Comparison of ENCODE assay signal across 24 cellular contexts in the genomic region with DNA sequence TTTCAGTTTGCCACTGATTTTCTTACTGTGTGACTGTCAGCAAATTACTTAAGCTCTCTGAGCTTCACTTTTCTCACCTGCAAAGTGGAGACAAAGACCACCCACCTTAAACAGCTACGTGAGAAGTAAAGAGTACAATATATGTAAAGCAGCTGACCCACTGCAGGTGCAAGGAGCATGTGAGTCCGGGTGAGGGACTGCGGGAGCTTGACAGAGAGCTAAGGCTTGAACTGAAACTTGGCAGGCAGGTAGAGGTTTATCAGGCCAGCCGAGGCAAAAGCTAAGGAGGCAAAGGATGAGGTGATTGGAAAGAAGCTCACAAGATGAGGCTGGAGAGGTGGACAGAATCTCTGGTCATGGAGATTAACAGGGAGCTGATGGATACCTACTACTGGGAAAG. TPM values are rescaled to one million over a fixed set of nuclear protein-coding genes. Genes with fewer than 3 reads are reported as not detected.
DNase-seq lines count a peak whose midpoint lies in the region; ATAC-seq, FAIRE-seq and TF ChIP-seq lines count a peak whose summit lies in the region.
"Had no signal": no experiment of that assay in that cellular context is flagged by ENCODE, and none has a peak within 500 bp of the region (broad histone marks: within the 10 kb centered on the region; RNA-seq: fewer than 3 reads in every experiment).

No MANE protein-coding gene starts in this region.

- H3K14ac ChIP-seq in H9 (ENCODE audit: insufficient read depth, low read length) = no peak overlapping the region

- no peak overlapping the region for H2BK15ac ChIP-seq in H9 (ENCODE audit: low read depth, low read length)

- no peak for TF ChIP-seq POLR2A in lower leg skin (IDR thresholded peaks at IDR 0.05)

- peak; percentile 50 for ATAC-seq in WTC11
- peak in 3 of 4 donors; percentile 20 to 71 (median 27) for ATAC-seq in pancreas
- ATAC-seq in GM18511 (IDR thresholded peaks at IDR 0.05; ENCODE audit: unreplicated experiment) = no peak
- ATAC-seq in stimulated activated naive CD8-positive, alpha-beta T cell treated with anti-CD3 and anti-CD28 coated beads, Interleukin-15, Interleukin-2, amounts not matched to agents 100 U/mL and 50 U/mL, for 24 hours = no peak
- ATAC-seq: A549, GM12878 had no signal

- H3F3A ChIP-seq in DOHH2 (ENCODE audit: control insufficient read depth, insufficient read depth) = no peaks in the 10 kb centered on the region

- H3K9me2 ChIP-seq in DOHH2 (replicated peaks; ENCODE audit: control insufficient read depth, low read length) = no peaks in the 10 kb centered on the region

- H3K9me3 ChIP-seq in DOHH2 (ENCODE audit: control insufficient read depth, insufficient read depth, low read length) (no peaks in the 10 kb centered on the region), H9 (ENCODE audit: control insufficient read depth, low read depth, low read length) (no peaks in the 10 kb centered on the region), pancreas (no peaks in the 10 kb centered on the region)
- H3K9me3 ChIP-seq: A549, HAP-1 had no signal

- no peak overlapping the region for H2BK20ac ChIP-seq in H9 (ENCODE audit: low read depth, low read length, poor library complexity, severe bottlenecking)

- H3K4me2 ChIP-seq in DOHH2 (ENCODE audit: low read length) (peak overlapping the region; percentile 35), H9 (ENCODE audit: insufficient read depth, insufficient read length, low read length) (no peak overlapping the region)
- H3K4me2 ChIP-seq: A549 had no signal

- no peak overlapping the region for H3K4me3 Mint-ChIP-seq in H9
- H3K4me3 Mint-ChIP-seq in WTC11 = no peak overlapping the region
- H3K4me3 Mint-ChIP-seq: CD4-positive, alpha-beta T cell; IgD-negative memory B cell had no signal

- H3K36me3 ChIP-seq in DOHH2 (ENCODE audit: control insufficient read depth, low read length) (no peaks in the 10 kb centered on the region), pancreas (no peaks in the 10 kb centered on the region)
- H3K36me3 ChIP-seq: HAP-1 had no signal

- intact Hi-C loops in pancreas (cut with DNase I) = no loop called here
- intact Hi-C loops in lower leg skin (cut with DNase I; ENCODE audit: low total_unique reads) = no loop called here

- H4K20me1 ChIP-seq in DOHH2 (ENCODE audit: control insufficient read depth, insufficient read depth, low read depth, low read length) = no peaks in the 10 kb centered on the region
- H4K20me1 ChIP-seq in H9 (ENCODE audit: control insufficient read depth, insufficient read depth, insufficient read length) = no peaks in the 10 kb centered on the region

- H3K18ac ChIP-seq in H9 (ENCODE audit: insufficient read length, low read depth, low read length) = no peak overlapping the region

- H3K23me2 ChIP-seq in H9 (ENCODE audit: insufficient read length, low read depth, low read length, poor library complexity, severe bottlenecking) = no peaks in the 10 kb centered on the region

- no peak overlapping the region for H2BK12ac ChIP-seq in H9 (ENCODE audit: insufficient read length, low read depth, low read length)

- POLR2A ChIA-PET in WTC11 (lab: Charles Lee) = interaction anchor here (0.7 kb wide), 1 partner anchor 50 kb away, joined by 3 read pairs; no protein-coding TSS in a partner anchor

- no peak overlapping the region for H3K56ac ChIP-seq in H9 (ENCODE audit: insufficient read length, low read depth, low read length)

- H3K4me1 Mint-ChIP-seq in H9 (peaks cover 17 to 19% of the 10 kb centered on the region in 2 experiments), WTC11 (peaks cover 21% of the 10 kb centered on the region)

- H3K4me1 ChIP-seq in DOHH2 (ENCODE audit: control insufficient read depth, low read length) (peaks cover 32% of the 10 kb centered on the region), H9 (ENCODE audit: insufficient read depth, low read length) (peaks cover 3% of the 10 kb centered on the region; the same call in 1 of the 2 replicates), pancreas (peaks cover 0 to 10% (median 4%) of the 10 kb centered on the region in 3 donors)
- H3K4me1 ChIP-seq: A549, HAP-1 had no signal

- H3K9me3 Mint-ChIP-seq in H9 = no peaks in the 10 kb centered on the region; a peak in 1 of 5 replicates
- H3K9me3 Mint-ChIP-seq in WTC11 = peaks cover 8% of the 10 kb centered on the region
- H3K9me3 Mint-ChIP-seq: CD4-positive, alpha-beta T cell had no signal

- H2AFZ ChIP-seq in H9 (ENCODE audit: low read length) = no peak overlapping the region

- CTCF ChIA-PET in WTC11 (lab: Charles Lee) = interaction anchor here (1.1 kb wide), 1 partner anchor 232 kb away, joined by 3 read pairs; no protein-coding TSS in a partner anchor

- no peak overlapping the region for H4K91ac ChIP-seq in H9 (ENCODE audit: insufficient read length, low read depth, low read length)

- H3K27ac Mint-ChIP-seq in H9 = peak overlapping the region in 2 of 3 experiments; percentile 6 to 61; a peak in 3 of 7 replicates
- no peak overlapping the region for H3K27ac Mint-ChIP-seq in WTC11
- H3K27ac Mint-ChIP-seq: CD4-positive, alpha-beta T cell; IgD-negative memory B cell had no signal

- no peak overlapping the region for H3K23ac ChIP-seq in H9 (ENCODE audit: insufficient read length, low read depth, low read length)

- H3K36me3 Mint-ChIP-seq in H9 (ENCODE audit: insufficient read depth in 1 of 3, low read depth in 3 of 3) (peaks cover 0 to 2% (median 0%) of the 10 kb centered on the region in 3 experiments; a peak in 3 of 7 replicates), WTC11 (no peaks in the 10 kb centered on the region)
- H3K36me3 Mint-ChIP-seq: IgD-negative memory B cell had no signal

- H4K8ac ChIP-seq in H9 (replicated peaks; ENCODE audit: insufficient read length, low read depth, low read length) = no peak overlapping the region

- no peak overlapping the region for H3K4me3 ChIP-seq in DOHH2 (ENCODE audit: low read length)
- H3K4me3 ChIP-seq in pancreas = no peak overlapping the region
- H3K4me3 ChIP-seq in lower leg skin (ENCODE audit: low read depth, poor library complexity, severe bottlenecking) = no peak overlapping the region
- H3K4me3 ChIP-seq: A549, GM12878, HAP-1 had no signal

- H2BK120ac ChIP-seq in H9 (ENCODE audit: low read depth, low read length, poor library complexity, severe bottlenecking) = no peak overlapping the region

- no peak overlapping the region for H3K9ac ChIP-seq in H9 (ENCODE audit: extremely low read depth, insufficient read length, low read length)

- H4K5ac ChIP-seq in H9 (ENCODE audit: insufficient read length, low read depth, low read length) = no peak overlapping the region

- H3K27me3 ChIP-seq in DOHH2 (ENCODE audit: control insufficient read depth, low read length) = no peaks in the 10 kb centered on the region
- no peaks in the 10 kb centered on the region for H3K27me3 ChIP-seq in H9 (ENCODE audit: insufficient read depth, low read length)
- no peaks in the 10 kb centered on the region for H3K27me3 ChIP-seq in pancreas

- H3T11ph ChIP-seq in H9 (ENCODE audit: low read length) = no peak overlapping the region

- H3K79me1 ChIP-seq in H9 (ENCODE audit: insufficient read depth, low read depth, low read length, poor library complexity, severe bottlenecking) = no peaks in the 10 kb centered on the region

- FAIRE-seq in pancreas (lab: Jason Lieb, UNC) = no peak
- FAIRE-seq: A549, GM12878, GM18507 had no signal

- no peak overlapping the region for H2AK5ac ChIP-seq in H9 (ENCODE audit: insufficient read length, low read length)

- TF ChIP-seq CTCF in DOHH2 (IDR thresholded peaks at IDR 0.05; ENCODE audit: low read depth, low read length, poor library complexity, severe bottlenecking) (no peak), H9 (conservative IDR thresholded peaks at IDR 0.05) (no peak), WTC11 (IDR thresholded peaks at IDR 0.05) (no peak), pancreas (IDR thresholded peaks at IDR 0.05) (no peak), lower leg skin (IDR thresholded peaks at IDR 0.05) (no peak)

- no CpG with 5 or more reads among the region's 4 CpGs for WGBS in H9 (ENCODE audit: extremely low coverage, insufficient read length, low lambda C conversion rate)
- 34 to 44% methylated on average over 4 of the region's 4 CpGs for WGBS in pancreas, 2 donors
- WGBS in lower leg skin, 2 donors = 78% methylated on average over 4 of the region's 4 CpGs

- H3K27ac ChIP-seq in DOHH2 (ENCODE audit: low read depth, low read length) (no peak overlapping the region), H9 (ENCODE audit: insufficient read length, low read depth, low read length) (no peak overlapping the region), pancreas (no peak overlapping the region)
- H3K27ac ChIP-seq: A549 had no signal

- no peak for DNase-seq in H9
- DNase-seq in WTC11 (ENCODE audit: low spot score) = no peak
- DNase-seq in pancreas = no peak
- DNase-seq in lower leg skin (ENCODE audit: low spot score in 2 of 2) = no peak
- DNase-seq in stimulated activated naive CD8-positive, alpha-beta T cell treated with anti-CD3 and anti-CD28 coated beads, Interleukin-15, Interleukin-2, amounts not matched to agents 100 U/mL and 50 U/mL, for 24 hours = no peak
- no peak for DNase-seq in OCI-M1 (lab: John Stamatoyannopoulos, UW)
- DNase-seq: Calu3; CD4-positive, alpha-beta T cell; EL; NCI-H1092 treated with DMSO at 0.1 percent for 48 hours; NCI-H146; NCI-H2029 treated with DMSO at 0.1 percent for 48 hours; NCI-H2171 treated with DMSO at 0.1 percent for 48 hours; NCI-H446 treated with DMSO at 0.1 percent for 48 hours; NCI-H69; NK-92 treated with Interleukin-12 subunit alpha and Interleukin-12 subunit beta, amount 100 ng/mL, for 24 hours had no signal

- no peak overlapping the region for H2BK5ac ChIP-seq in H9 (ENCODE audit: insufficient read length, low read length)

- H3K79me2 ChIP-seq in DOHH2 (ENCODE audit: control insufficient read depth, low read length) = no peaks in the 10 kb centered on the region
- no peaks in the 10 kb centered on the region for H3K79me2 ChIP-seq in H9 (ENCODE audit: insufficient read depth, low read length)

- H3K27me3 Mint-ChIP-seq in H9 (ENCODE audit: low read depth) (no peaks in the 10 kb centered on the region; the same call in 1 of the 2 replicates), WTC11 (ENCODE audit: low read depth) (no peaks in the 10 kb centered on the region)
- H3K27me3 Mint-ChIP-seq: CD4-positive, alpha-beta T cell; IgD-negative memory B cell had no signal

- H3K4ac ChIP-seq in H9 (ENCODE audit: low read depth, low read length) = no peak overlapping the region

TF ChIP-seq in WTC11, 78 proteins besides CTCF, POLR2A, EP300 and RAD21 (continues in another document):
- no peak for TF ChIP-seq MXD4 (CRISPR knock-in tag; IDR thresholded peaks at IDR 0.05; ENCODE audit: borderline replicate concordance)
- TF ChIP-seq CBFB (CRISPR knock-in tag; IDR thresholded peaks at IDR 0.05; ENCODE audit: low read depth) = no peak
- no peak for TF ChIP-seq NFATC4 (CRISPR knock-in tag; IDR thresholded peaks at IDR 0.05)

RNA-seq across cellular contexts. Expression of a gene that starts 36.6 kb away (rescaled TPM):
- 5.9 and 6.0 TPM in 2 replicates for total RNA-seq in H9 (2021)
- 5.0 to 8.1 TPM (median 5.2 TPM) in 3 replicates for total RNA-seq in WTC11 (2021)
- total RNA-seq in pancreas = 10 to 100 TPM; 43.5 to 75.2 (median 57.8) TPM
- 10 to 100 TPM in 1 of 2 donors, 1 to 10 TPM in 1; 5.7 to 15.5 TPM for polyA plus RNA-seq in pancreas
- total RNA-seq in lower leg skin = 10 to 100 TPM in 3 of 4 donors, 1 to 10 TPM in 1; 8.2 to 27.9 (median 13.6) TPM
- total RNA-seq: OCI-LY7 had no signal

Comparison
In these comparisons a context has a peak if more than half of its experiments do, and no peak if none do; other contexts are left out.
1. ATAC-seq: peak in WTC11 (single experiment) and pancreas (3 of 4); none in GM18511 (single experiment) and stimulated activated naive CD8-positive, alpha-beta T cell treated with anti-CD3 and anti-CD28 coated beads, Interleukin-15, Interleukin-2, amounts not matched to agents 100 U/mL and 50 U/mL, for 24 hours (single experiment).